8 cellular contexts compared by ENCODE assay signal in the genomic region with DNA sequence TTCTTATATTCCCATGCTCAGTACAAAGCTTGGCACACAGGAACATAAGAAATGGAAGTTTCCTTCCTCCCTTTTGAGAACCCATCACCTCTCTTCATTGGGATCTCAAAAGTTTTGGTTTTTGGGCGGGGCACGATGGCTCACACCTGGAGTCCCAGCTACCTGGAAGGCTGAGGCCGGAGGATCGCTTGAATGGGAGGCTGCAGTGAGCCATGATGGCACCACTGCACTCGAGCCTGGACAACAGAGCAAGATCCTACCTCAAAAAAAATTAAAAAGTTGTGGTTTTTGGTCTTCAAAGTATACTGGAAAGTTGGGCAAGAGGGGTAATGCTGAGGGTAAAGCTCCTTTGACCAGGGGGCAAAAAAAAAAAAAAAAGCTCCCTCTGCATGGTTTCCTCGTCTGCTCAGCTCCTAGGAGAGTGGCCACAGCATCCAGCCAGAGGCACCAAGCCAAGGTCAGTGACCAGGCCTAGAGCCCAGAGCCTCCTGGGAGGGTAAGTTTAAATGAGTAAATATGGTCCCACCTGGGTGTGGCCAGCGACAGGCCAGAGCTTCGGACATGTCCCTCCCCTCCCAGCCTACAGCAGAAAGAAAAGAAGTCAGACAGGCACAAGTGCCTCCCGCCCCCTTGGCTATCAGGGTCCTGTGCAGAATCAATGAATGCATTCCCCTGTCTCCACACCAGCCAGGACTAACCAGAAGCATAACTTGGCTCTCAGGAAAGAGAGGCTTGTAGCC. TPM values are rescaled to one million over a fixed set of nuclear protein-coding genes. Genes with fewer than 3 reads are reported as not detected.
DNase-seq lines count a peak whose midpoint lies in the region; ATAC-seq and TF ChIP-seq lines count a peak whose summit lies in the region.

No MANE protein-coding gene starts in this region.

- H3K27me3 ChIP-seq in body of pancreas (no peaks in the 10 kb centered on the region), mesenchymal stem cell (ENCODE audit: control insufficient read depth in 1 of 2, insufficient read depth in 1 of 2, low read length in 2 of 2) (no peaks in the 10 kb centered on the region), thoracic aorta (replicated peaks; ENCODE audit: insufficient read depth) (no peaks in the 10 kb centered on the region)

- H3K23ac ChIP-seq in mesenchymal stem cell (ENCODE audit: low read length in 2 of 2): no peak overlapping the region

- H3K27me3 Mint-ChIP-seq in T-helper 1 cell treated with Interleukin-12 subunit alpha and Interleukin-12 subunit beta and Interleukin-4 antibody, amounts not matched to agents 30 μg/mL and 1 μg/mL, for 36 hours (ENCODE audit: low read depth): no peaks in the 10 kb centered on the region

- H3K9me3 Mint-ChIP-seq in T-helper 1 cell treated with Interleukin-12 subunit alpha and Interleukin-12 subunit beta and Interleukin-4 antibody, amounts not matched to agents 30 μg/mL and 1 μg/mL, for 36 hours: no peaks in the 10 kb centered on the region

- H2AFZ ChIP-seq in mesenchymal stem cell (ENCODE audit: low read depth, low read length): no peak overlapping the region

- no peak overlapping the region for H2BK12ac ChIP-seq in mesenchymal stem cell (ENCODE audit: low read length in 2 of 2)

- peaks cover 21% of the 10 kb centered on the region for H3K79me1 ChIP-seq in mesenchymal stem cell (replicated peaks; ENCODE audit: low read length, poor library complexity, severe bottlenecking)

- H3K4me1 ChIP-seq in body of pancreas (peaks cover 86% of the 10 kb centered on the region), mesenchymal stem cell (ENCODE audit: control insufficient read depth, insufficient read depth, low read depth, low read length) (peaks cover 53% of the 10 kb centered on the region), thoracic aorta (ENCODE audit: control insufficient read depth in 1 of 2, low read depth in 2 of 2) (peaks cover 77 to 78% of the 10 kb centered on the region in 2 donors)

- no peak overlapping the region for H2AK5ac ChIP-seq in mesenchymal stem cell (ENCODE audit: low read length, severe bottlenecking)

- peak overlapping the region in 3 of 4 donors; percentile 99 to 100 (median 99) for H3K27ac ChIP-seq in body of pancreas
- peak overlapping the region; percentile 3 for H3K27ac ChIP-seq in mesenchymal stem cell (ENCODE audit: low read length, poor library complexity, severe bottlenecking)
- peak overlapping the region; percentile 64 to 100 for H3K27ac ChIP-seq in thoracic aorta

- H3K4me3 ChIP-seq in body of pancreas (no peak overlapping the region), mesenchymal stem cell (ENCODE audit: insufficient read depth in 1 of 2, low read depth in 1 of 2, low read length in 2 of 2) (peak overlapping the region in 1 of 2 experiments; percentile 60), thoracic aorta (peak overlapping the region; percentile 87)

- no peak overlapping the region for H2BK120ac ChIP-seq in mesenchymal stem cell (ENCODE audit: low read depth, low read length)

- intact Hi-C loops in body of pancreas (cut with DNase I): no loop called here

- H3K36me3 ChIP-seq in body of pancreas (replicated peaks in 1 of 2; ENCODE audit: insufficient read depth in 1 of 2, low read depth in 2 of 2): no peaks in the 10 kb centered on the region
- H3K36me3 ChIP-seq in mesenchymal stem cell (ENCODE audit: control insufficient read depth in 1 of 2, insufficient read depth in 2 of 2, low read depth in 1 of 2, low read length in 2 of 2): peaks cover 18 to 26% of the 10 kb centered on the region in 2 experiments
- peaks cover 9% of the 10 kb centered on the region for H3K36me3 ChIP-seq in thoracic aorta

- H3K36me3 Mint-ChIP-seq in T-helper 1 cell treated with Interleukin-12 subunit alpha and Interleukin-12 subunit beta and Interleukin-4 antibody, amounts not matched to agents 30 μg/mL and 1 μg/mL, for 36 hours (ENCODE audit: low read depth): peaks cover 27% of the 10 kb centered on the region

- H3K18ac ChIP-seq in mesenchymal stem cell (ENCODE audit: low read depth in 1 of 2, low read length in 2 of 2): no peak overlapping the region

- TF ChIP-seq POLR2A in body of pancreas (IDR thresholded peaks at IDR 0.05): no peak

- H3K4me3 Mint-ChIP-seq in T-helper 1 cell treated with Interleukin-12 subunit alpha and Interleukin-12 subunit beta and Interleukin-4 antibody, amounts not matched to agents 30 μg/mL and 1 μg/mL, for 36 hours: peak overlapping the region; percentile 28

- H4K8ac ChIP-seq in mesenchymal stem cell (ENCODE audit: low read length): no peak overlapping the region

- no peak overlapping the region for H3K4ac ChIP-seq in mesenchymal stem cell (ENCODE audit: low read depth in 1 of 2, low read length in 2 of 2)

- DNase-seq in T-helper 1 cell: no peak
- peak in 3 of 4 donors; percentile 49 to 65 (median 64) for DNase-seq in body of pancreas
- no peak for DNase-seq in mesenchymal stem cell
- no peak for DNase-seq in thoracic aorta (ENCODE audit: low spot score)
- no peak for DNase-seq in effector CD8-positive, alpha-beta T cell (lab: John Stamatoyannopoulos, UW)
- DNase-seq in GM19240 (ENCODE audit: insufficient read length, low spot score): no peak

- ATAC-seq in body of pancreas (no peak), thoracic aorta (ENCODE audit: insufficient number of reproducible peaks, low FRiP score, low read depth) (no peak), HG03439 (IDR thresholded peaks at IDR 0.05; ENCODE audit: unreplicated experiment) (no peak)

- no peak overlapping the region for H3K4me2 ChIP-seq in mesenchymal stem cell (ENCODE audit: low read length, poor library complexity, severe bottlenecking)

- peak overlapping the region; percentile 60 for H3K9ac ChIP-seq in mesenchymal stem cell (ENCODE audit: low read length)

- H3K27ac Mint-ChIP-seq in T-helper 1 cell treated with Interleukin-12 subunit alpha and Interleukin-12 subunit beta and Interleukin-4 antibody, amounts not matched to agents 30 μg/mL and 1 μg/mL, for 36 hours: no peak overlapping the region

- no peaks in the 10 kb centered on the region for H3K9me3 ChIP-seq in body of pancreas
- no peaks in the 10 kb centered on the region for H3K9me3 ChIP-seq in mesenchymal stem cell (ENCODE audit: control insufficient read depth, low read length)
- no peaks in the 10 kb centered on the region for H3K9me3 ChIP-seq in thoracic aorta

- peak overlapping the region in 1 of 2 experiments; percentile 2 for H3K14ac ChIP-seq in mesenchymal stem cell (ENCODE audit: low read length in 2 of 2)

- TF ChIP-seq CTCF in body of pancreas (IDR thresholded peaks at IDR 0.05): no peak
- no peak for TF ChIP-seq CTCF in thoracic aorta (IDR thresholded peaks at IDR 0.05)

- no peak overlapping the region for H4K91ac ChIP-seq in mesenchymal stem cell (ENCODE audit: low read length)

- WGBS in body of pancreas, 2 donors: 55 to 58% methylated on average over 9 of the region's 9 CpGs
- WGBS in mesenchymal stem cell: 91% methylated on average over 8 of the region's 9 CpGs

- peaks cover 67% of the 10 kb centered on the region for H3K4me1 Mint-ChIP-seq in T-helper 1 cell treated with Interleukin-12 subunit alpha and Interleukin-12 subunit beta and Interleukin-4 antibody, amounts not matched to agents 30 μg/mL and 1 μg/mL, for 36 hours (ENCODE audit: low read depth)

- H2BK5ac ChIP-seq in mesenchymal stem cell (ENCODE audit: low read depth, low read length, poor library complexity, severe bottlenecking): no peak overlapping the region

- H2BK15ac ChIP-seq in mesenchymal stem cell (ENCODE audit: low read depth, poor library complexity, severe bottlenecking): no peak overlapping the region

RNA-seq across cellular contexts. Expression of gene MEF2D, which starts 5.0 kb away (rescaled TPM):
- total RNA-seq in body of pancreas (10 to 100 TPM; 15.6 to 18.1 TPM), thoracic aorta (100 to 1,000 TPM in 1 of 2 donors, 10 to 100 TPM in 1; 76.1 to 101 TPM)
- polyA plus RNA-seq in mesenchymal stem cell (2013, experiment 1 of 2): 38.6 TPM
- 34.2 TPM for polyA plus RNA-seq in mesenchymal stem cell (2013, experiment 2 of 2)

Comparison
In these comparisons a context has a peak if more than half of its experiments do, and no peak if none do; other contexts are left out.
1. DNase-seq: peak in body of pancreas (3 of 4); none in T-helper 1 cell (0 of 5), mesenchymal stem cell (single experiment), thoracic aorta (single experiment), effector CD8-positive, alpha-beta T cell (single experiment) and GM19240 (single experiment).
2. H3K27ac ChIP-seq: peak in every context shown above with its lines; median percentile 99 in body of pancreas; 82 in thoracic aorta; 3 in mesenchymal stem cell.
3. RNA of gene MEF2D, which starts 5.0 kb away (total RNA-seq): 76.1 to 101 TPM in thoracic aorta; 15.6 to 18.1 TPM in body of pancreas; every median in the first group is over 4 times any median in the second.